8 cellular contexts compared by ENCODE assay signal in the genomic region with DNA sequence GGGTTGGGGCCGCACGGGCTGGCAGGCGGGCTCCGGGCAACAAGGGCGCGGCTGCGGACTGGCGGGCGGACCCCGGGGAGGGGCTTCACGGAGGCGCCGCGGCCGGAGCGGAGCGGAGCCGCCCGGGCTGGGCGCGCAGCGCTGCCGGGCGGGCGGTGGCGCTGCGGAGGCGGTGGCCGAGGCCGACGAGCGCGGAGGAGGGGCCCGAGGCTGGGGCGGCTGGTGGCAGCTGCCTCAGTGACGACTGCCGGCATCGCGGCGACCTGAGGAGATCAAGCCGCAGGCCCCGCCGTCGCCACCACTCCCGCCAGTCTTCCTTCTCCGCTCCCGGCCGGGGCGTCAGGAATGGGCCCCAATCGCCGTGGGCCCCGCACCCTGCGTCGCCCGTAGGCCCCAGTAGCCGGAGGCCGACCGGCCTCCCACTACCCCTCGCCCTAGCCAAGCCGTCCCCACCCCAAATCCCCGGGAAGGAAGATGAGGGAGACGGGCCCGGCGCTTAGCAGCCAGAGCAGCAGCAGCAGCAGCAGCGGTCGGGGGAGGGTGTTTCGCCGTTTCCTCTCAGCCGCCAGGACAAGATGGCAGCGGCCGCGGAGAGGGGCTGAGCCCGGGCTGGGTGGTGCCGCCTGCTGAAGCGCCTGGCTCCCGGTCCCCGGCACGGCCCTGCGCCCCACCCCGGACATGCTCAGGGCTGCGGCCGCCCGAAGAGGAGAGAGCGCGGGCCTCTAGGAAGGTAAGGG. TPM values are rescaled to one million over a fixed set of nuclear protein-coding genes. Genes with fewer than 3 reads are reported as not detected.
A peak's percentile ranks its signal among the peaks of the same experiment; 100 is the strongest.
DNase-seq lines count a peak whose midpoint lies in the region; ATAC-seq, FAIRE-seq and TF ChIP-seq lines count a peak whose summit lies in the region.

Gene HIPK3, plus strand, starts transcription at position 222 of the 737 bp plus-strand sequence.

- DNase-seq in GM12892 (ENCODE audit: insufficient read length) (peak; percentile 78), NCI-H1105 treated with DMSO at 0.1 percent for 48 hours (lab: John Stamatoyannopoulos, UW) (peak; percentile 74), right atrium auricular region (ENCODE audit: low spot score) (peak; percentile 78), putamen (ENCODE audit: low spot score) (peak; percentile 83), urothelium cell line (ENCODE audit: low spot score) (peak; percentile 94)

- intact Hi-C loops in T-helper 2 cell treated with Interferon-gamma antibody and Interleukin-4, amounts not matched to agents 100 ng/mL and 5 ng/mL, for 36 hours (cut with micrococcal nuclease), result loop anchor here (1.0 to 5.0 kb wide), 8 partner anchors 80 to 1750 kb away; partner anchors contain the start of genes C11orf91, CAPRIN1, DEPDC7 and EIF3M

- H3K4me1 ChIP-seq in right atrium auricular region, result peaks cover 0 to 28% of the 10 kb centered on the region in 2 donors

- peak within 1 kb of the TSS; percentile 97 to 99 for H3K4me3 ChIP-seq in right atrium auricular region

- TF ChIP-seq CTCF in right atrium auricular region (IDR thresholded peaks at IDR 0.05), result peak; percentile 32 to 38

- FAIRE-seq in GM12892 (lab: Jason Lieb, UNC) (peak; percentile 98), urothelium cell line (lab: Jason Lieb, UNC) (no peak)

- H3K27me3 ChIP-seq in right atrium auricular region, result no peaks in the 10 kb centered on the region

- H3K27ac ChIP-seq in angular gyrus (ENCODE audit: low read depth, low read length), result peak within 1 kb of the TSS; percentile 99
- H3K27ac ChIP-seq in right atrium auricular region, result peak within 1 kb of the TSS; percentile 100

- H3K36me3 ChIP-seq in right atrium auricular region, result no peaks in the 10 kb centered on the region

- H3K9me3 ChIP-seq in right atrium auricular region, result no peaks in the 10 kb centered on the region

- TF ChIP-seq POLR2A in GM12892 (IDR thresholded peaks at IDR 0.05; ENCODE audit: low read depth, low read length), result peak; percentile 71

- ATAC-seq in HG02678 (IDR thresholded peaks at IDR 0.05; ENCODE audit: unreplicated experiment), result peak; percentile 77

RNA-seq across cellular contexts. Expression of gene HIPK3, which starts in this region (rescaled TPM):
- polyA plus RNA-seq in GM12892 (2012; ENCODE audit: missing spikeins), result 18.3 TPM
- 41.9 and 42.3 TPM in 2 replicates for total RNA-seq in T-helper 2 cell treated with Interferon-gamma antibody and Interleukin-4, amounts not matched to agents 100 ng/mL and 5 ng/mL, for 36 hours
- total RNA-seq in right atrium auricular region, result 100 to 1,000 TPM; 142 to 209 TPM

Comparison
In these comparisons a context has a peak if more than half of its experiments do, and no peak if none do; other contexts are left out.
1. Peak in every context shown above with its lines: DNase-seq, ATAC-seq, H3K4me3 ChIP-seq and H3K27ac ChIP-seq.